In genomic region chr20:31713312-31714049, GRCh38 we compare ENCODE assay signal across 8 cellular contexts. TPM values are rescaled to one million over a fixed set of nuclear protein-coding genes. Genes with fewer than 3 reads are reported as not detected.
DNase-seq lines count a peak whose midpoint lies in the region; ATAC-seq and TF ChIP-seq lines count a peak whose summit lies in the region.

No MANE protein-coding gene starts in this region.

- peak overlapping the region; percentile 56 for H3K27ac Mint-ChIP-seq in dendritic cell treated with granulocyte-macrophage colony-stimulating factor and Interleukin-4, amounts not matched to agents 40 ng/mL and 50 ng/mL, for 4 days

- H3K4me3 ChIP-seq in AG04449 (ENCODE audit: low read depth, low read length) (peak overlapping the region; percentile 43), MG63 (peak overlapping the region; percentile 16; the same call in 1 of the 2 replicates), upper lobe of left lung (peak overlapping the region in 3 of 4 donors; percentile 1 to 25 (median 23))

- ATAC-seq in upper lobe of left lung (ENCODE audit: low FRiP score in 2 of 2), result peak; percentile 71 to 86

- peaks cover 93 to 99% (median 96%) of the 10 kb centered on the region in 4 donors for H3K4me1 ChIP-seq in upper lobe of left lung

- CTCF ChIA-PET in AG04449 (lab: Yijun Ruan, JAX), result interaction anchor here (1.5 to 5.3 kb wide), 5 partner anchors 9 to 79 kb away, joined by 6 to 79 read pairs (median 12); partner anchors contain the start of gene BCL2L1

- no peaks in the 10 kb centered on the region for H3K9me3 ChIP-seq in MG63
- no peaks in the 10 kb centered on the region for H3K9me3 ChIP-seq in upper lobe of left lung

- TF ChIP-seq CTCF in AG04449 (IDR thresholded peaks at IDR 0.05; ENCODE audit: insufficient read depth, low read length, missing control alignments) (no peak), upper lobe of left lung (IDR thresholded peaks at IDR 0.05) (no peak)

- no peaks in the 10 kb centered on the region for H3K27me3 Mint-ChIP-seq in dendritic cell treated with granulocyte-macrophage colony-stimulating factor and Interleukin-4, amounts not matched to agents 40 ng/mL and 50 ng/mL, for 4 days

- no peaks in the 10 kb centered on the region for H3K9me3 Mint-ChIP-seq in dendritic cell treated with granulocyte-macrophage colony-stimulating factor and Interleukin-4, amounts not matched to agents 40 ng/mL and 50 ng/mL, for 4 days

- DNase-seq in AG04449 (ENCODE audit: low read depth, low spot score), result peak; percentile 55
- DNase-seq in MG63, result peak; percentile 95
- DNase-seq in lung microvascular endothelial cell (ENCODE audit: low read depth in 2 of 2), result peak; percentile 80 to 87
- peak in 1 of 2 donors; percentile 77 for DNase-seq in upper lobe of left lung
- no peak for DNase-seq in NCI-H69 (lab: John Stamatoyannopoulos, UW)
- DNase-seq in activated CD4-positive, alpha-beta T cell treated with anti-CD3 and anti-CD28 coated beads for 1 hour, result no peak
- DNase-seq in HUDEP-2 (lab: John Stamatoyannopoulos, UW; ENCODE audit: unreplicated experiment in 76 of 76), result no peak

- no peak overlapping the region for H3K4me3 Mint-ChIP-seq in dendritic cell treated with granulocyte-macrophage colony-stimulating factor and Interleukin-4, amounts not matched to agents 40 ng/mL and 50 ng/mL, for 4 days

- POLR2A ChIA-PET in AG04449 (lab: Yijun Ruan, JAX), result interaction anchor here (1.0 to 2.3 kb wide), 5 partner anchors 9 to 52 kb away, joined by 5 to 12 read pairs (median 8); partner anchors contain the start of gene BCL2L1

- TF ChIP-seq EP300 in upper lobe of left lung (IDR thresholded peaks at IDR 0.05), result peak in 3 of 4 donors; percentile 40 to 94 (median 93)

- H3K36me3 ChIP-seq in MG63 (peaks cover 56% of the 10 kb centered on the region), upper lobe of left lung (peaks cover 0 to 69% (median 12%) of the 10 kb centered on the region in 4 donors)

- H3K4me1 Mint-ChIP-seq in dendritic cell treated with granulocyte-macrophage colony-stimulating factor and Interleukin-4, amounts not matched to agents 40 ng/mL and 50 ng/mL, for 4 days (ENCODE audit: low read depth), result peaks cover 92% of the 10 kb centered on the region

- intact Hi-C loops in dendritic cell treated with granulocyte-macrophage colony-stimulating factor and Interleukin-4, amounts not matched to agents 40 ng/mL and 50 ng/mL, for 4 days (cut with micrococcal nuclease), result no loop called here

- peak in 1 of 4 donors; percentile 33 for TF ChIP-seq POLR2A in upper lobe of left lung (IDR thresholded peaks at IDR 0.05)

- peak overlapping the region; percentile 95 to 99 (median 99) for H3K27ac ChIP-seq in upper lobe of left lung

- WGBS in upper lobe of left lung, 2 donors, result 25 to 39% methylated on average over 8 of the region's 8 CpGs

- H3K27me3 ChIP-seq in MG63 (no peaks in the 10 kb centered on the region), upper lobe of left lung (no peaks in the 10 kb centered on the region)

- peaks cover 84% of the 10 kb centered on the region for H3K36me3 Mint-ChIP-seq in dendritic cell treated with granulocyte-macrophage colony-stimulating factor and Interleukin-4, amounts not matched to agents 40 ng/mL and 50 ng/mL, for 4 days (ENCODE audit: low read depth)

RNA-seq across cellular contexts. Expression of gene BCL2L1, which starts 9.2 kb away (rescaled TPM):
- 63.0 and 64.2 TPM in 2 replicates for total RNA-seq in MG63 (2014; rRNA removed; shearing (Covaris generic); ENCODE audit: low replicate concordance)
- 36.0 and 40.7 TPM in 2 replicates for total RNA-seq in lung microvascular endothelial cell
- 100 to 1,000 TPM; 131 to 245 (median 182) TPM for total RNA-seq in upper lobe of left lung

RNA-seq across cellular contexts. Expression of gene TPX2, which starts 25.6 kb away (rescaled TPM):
- 123 and 139 TPM in 2 replicates for total RNA-seq in MG63 (2014; rRNA removed; shearing (Covaris generic); ENCODE audit: low replicate concordance)
- total RNA-seq in lung microvascular endothelial cell (5.8 and 18.1 TPM in 2 replicates), upper lobe of left lung (1 to 10 TPM; 1.0 to 6.7 (median 3.8) TPM)

Comparison
In these comparisons a context has a peak if more than half of its experiments do, and no peak if none do; other contexts are left out.
1. DNase-seq: peak in AG04449 (single experiment), MG63 (single experiment) and lung microvascular endothelial cell (2 of 2); none in NCI-H69 (single experiment), activated CD4-positive, alpha-beta T cell treated with anti-CD3 and anti-CD28 coated beads for 1 hour (single experiment) and HUDEP-2 (0 of 76).
2. Peak in every context shown above with its lines, with median percentiles within 50 percentile points of each other: H3K4me3 ChIP-seq.